In genomic region chr11:130782361-130783221, GRCh38 we compare ENCODE assay signal across 12 cellular contexts.
A peak's percentile ranks its signal among the peaks of the same experiment; 100 is the strongest.
DNase-seq lines count a peak whose midpoint lies in the region; ATAC-seq and TF ChIP-seq lines count a peak whose summit lies in the region.
"Had no signal": no experiment of that assay in that cellular context is flagged by ENCODE, and none has a peak within 500 bp of the region (broad histone marks: within the 10 kb centered on the region; RNA-seq: fewer than 3 reads in every experiment).

No MANE protein-coding gene starts in this region.

- no peaks in the 10 kb centered on the region for H3K79me1 ChIP-seq in mesenchymal stem cell (replicated peaks; ENCODE audit: low read length, poor library complexity, severe bottlenecking)

- no peak overlapping the region for H2BK12ac ChIP-seq in mesenchymal stem cell (ENCODE audit: low read length in 2 of 2)

- H3K9me3 Mint-ChIP-seq in endodermal cell = no peaks in the 10 kb centered on the region
- H3K9me3 Mint-ChIP-seq: activated naive CD4-positive, alpha-beta T cell treated with anti-CD3 and anti-CD28 coated beads for 36 hours had no signal

- no peaks in the 10 kb centered on the region for H3K9me3 ChIP-seq in endodermal cell (ENCODE audit: control insufficient read depth, low read length)
- H3K9me3 ChIP-seq in mesenchymal stem cell (ENCODE audit: control insufficient read depth, low read length) = peaks cover under 1% of the 10 kb centered on the region
- no peaks in the 10 kb centered on the region for H3K9me3 ChIP-seq in tibial artery
- H3K9me3 ChIP-seq: neutrophil had no signal

- ATAC-seq in GM21447 (IDR thresholded peaks at IDR 0.05; ENCODE audit: unreplicated experiment) (no peak), GM18858 (IDR thresholded peaks at IDR 0.05; ENCODE audit: unreplicated experiment) (no peak), HG02759 (IDR thresholded peaks at IDR 0.05; ENCODE audit: unreplicated experiment) (no peak)

- H2BK120ac ChIP-seq in mesenchymal stem cell (ENCODE audit: low read depth, low read length) = no peak overlapping the region

- peak overlapping the region; percentile 33 for H3K27ac ChIP-seq in endodermal cell (ENCODE audit: low read depth, low read length)
- H3K27ac ChIP-seq in mesenchymal stem cell (ENCODE audit: low read length, poor library complexity, severe bottlenecking) = peak overlapping the region; percentile 91
- H3K27ac ChIP-seq in tibial artery = peak overlapping the region; percentile 57 to 62
- H3K27ac ChIP-seq: neutrophil, VCaP had no signal

- WGBS in endodermal cell (ENCODE audit: insufficient coverage in 1 of 2, insufficient read length in 1 of 2), 2 experiments = 55 to 69% methylated on average over 9 to 14 of the region's 14 CpGs
- WGBS in mesenchymal stem cell = 43% methylated on average over 12 of the region's 14 CpGs

- H2BK15ac ChIP-seq in mesenchymal stem cell (ENCODE audit: low read depth, poor library complexity, severe bottlenecking) = no peak overlapping the region

- intact Hi-C loops in tibial artery (cut with DNase I; ENCODE audit: low total_unique reads) = no loop called here

- H3K4me2 ChIP-seq in mesenchymal stem cell (ENCODE audit: low read length, poor library complexity, severe bottlenecking) = peak overlapping the region; percentile 36

- H3K9ac ChIP-seq in endodermal cell (ENCODE audit: extremely low read depth, low read length, poor library complexity, severe bottlenecking) (no peak overlapping the region), mesenchymal stem cell (ENCODE audit: low read length) (peak overlapping the region; percentile 73)

- H3K4me3 Mint-ChIP-seq in endodermal cell = no peak overlapping the region
- H3K4me3 Mint-ChIP-seq: activated naive CD4-positive, alpha-beta T cell treated with anti-CD3 and anti-CD28 coated beads for 36 hours had no signal

- no peak for TF ChIP-seq CTCF in endodermal cell (conservative IDR thresholded peaks at IDR 0.05)
- TF ChIP-seq CTCF in tibial artery (IDR thresholded peaks at IDR 0.05) = no peak

- no peaks in the 10 kb centered on the region for H3K4me1 ChIP-seq in endodermal cell (ENCODE audit: control insufficient read depth, insufficient read depth, low read length)
- peaks cover 19% of the 10 kb centered on the region for H3K4me1 ChIP-seq in mesenchymal stem cell (ENCODE audit: control insufficient read depth, insufficient read depth, low read depth, low read length)
- peaks cover 0 to 36% (median 17%) of the 10 kb centered on the region in 4 donors for H3K4me1 ChIP-seq in tibial artery

- peaks cover 17% of the 10 kb centered on the region for H3K4me1 Mint-ChIP-seq in endodermal cell

- H3K4me3 ChIP-seq in endodermal cell (ENCODE audit: low read length) = no peak overlapping the region
- peak overlapping the region in 1 of 2 experiments; percentile 58 for H3K4me3 ChIP-seq in mesenchymal stem cell (ENCODE audit: insufficient read depth in 1 of 2, low read depth in 1 of 2, low read length in 2 of 2)
- H3K4me3 ChIP-seq in tibial artery = peak overlapping the region in 1 of 2 donors; percentile 9

- peaks cover 44% of the 10 kb centered on the region for H3K27me3 Mint-ChIP-seq in endodermal cell (ENCODE audit: insufficient read depth)

- no peak overlapping the region for H4K8ac ChIP-seq in mesenchymal stem cell (ENCODE audit: low read length)

- H3K36me3 Mint-ChIP-seq in endodermal cell (ENCODE audit: low read depth) = no peaks in the 10 kb centered on the region

- H4K91ac ChIP-seq in mesenchymal stem cell (ENCODE audit: low read length) = peak overlapping the region; percentile 8

- H3K23ac ChIP-seq in mesenchymal stem cell (ENCODE audit: low read length in 2 of 2) = peak overlapping the region in 1 of 2 experiments; percentile 32

- no peaks in the 10 kb centered on the region for H3K36me3 ChIP-seq in endodermal cell (ENCODE audit: control insufficient read depth, insufficient read depth, low read length)
- peaks cover 0 to 3% of the 10 kb centered on the region in 2 experiments for H3K36me3 ChIP-seq in mesenchymal stem cell (ENCODE audit: control insufficient read depth in 1 of 2, insufficient read depth in 2 of 2, low read depth in 1 of 2, low read length in 2 of 2)
- no peaks in the 10 kb centered on the region for H3K36me3 ChIP-seq in tibial artery
- H3K36me3 ChIP-seq: neutrophil had no signal

- H2BK5ac ChIP-seq in mesenchymal stem cell (ENCODE audit: low read depth, low read length, poor library complexity, severe bottlenecking) = peak overlapping the region; percentile 68

- no peak overlapping the region for H3K14ac ChIP-seq in mesenchymal stem cell (ENCODE audit: low read length in 2 of 2)

- H3K27me3 ChIP-seq in endodermal cell (ENCODE audit: control insufficient read depth, insufficient read depth, low read length, poor library complexity, severe bottlenecking) (peaks cover 88% of the 10 kb centered on the region), mesenchymal stem cell (ENCODE audit: control insufficient read depth in 1 of 2, insufficient read depth in 1 of 2, low read length in 2 of 2) (no peaks in the 10 kb centered on the region), tibial artery (no peaks in the 10 kb centered on the region)
- H3K27me3 ChIP-seq: neutrophil had no signal

- DNase-seq in NCI-H226 (peak; percentile 78), endodermal cell (peak; percentile 63), mesenchymal stem cell (peak; percentile 61), tibial artery (peak in 1 of 2 donors; percentile 49), HPDE6-E6E7 (ENCODE audit: extremely low spot score) (no peak)
- DNase-seq: activated naive CD4-positive, alpha-beta T cell treated with anti-CD3 and anti-CD28 coated beads for 36 hours; NCI-H82 had no signal

- H3K4ac ChIP-seq in mesenchymal stem cell (ENCODE audit: low read depth in 1 of 2, low read length in 2 of 2) = peak overlapping the region in 1 of 2 experiments; percentile 20

- peak overlapping the region in 1 of 2 experiments; percentile 28 for H3K18ac ChIP-seq in mesenchymal stem cell (ENCODE audit: low read depth in 1 of 2, low read length in 2 of 2)

- peak overlapping the region; percentile 5 for H2AFZ ChIP-seq in mesenchymal stem cell (ENCODE audit: low read depth, low read length)

- H2AK5ac ChIP-seq in mesenchymal stem cell (ENCODE audit: low read length, severe bottlenecking) = peak overlapping the region; percentile 11

- H3K27ac Mint-ChIP-seq in endodermal cell = peak overlapping the region; percentile 15
- H3K27ac Mint-ChIP-seq: activated naive CD4-positive, alpha-beta T cell treated with anti-CD3 and anti-CD28 coated beads for 36 hours had no signal

Comparison
In these comparisons a context has a peak if more than half of its experiments do, and no peak if none do; other contexts are left out.
1. H3K27ac ChIP-seq: peak in every context shown above with its lines; median percentile 91 in mesenchymal stem cell; 60 in tibial artery; 33 in endodermal cell.